ENCODE assay signal across 8 cellular contexts in the genomic region with DNA sequence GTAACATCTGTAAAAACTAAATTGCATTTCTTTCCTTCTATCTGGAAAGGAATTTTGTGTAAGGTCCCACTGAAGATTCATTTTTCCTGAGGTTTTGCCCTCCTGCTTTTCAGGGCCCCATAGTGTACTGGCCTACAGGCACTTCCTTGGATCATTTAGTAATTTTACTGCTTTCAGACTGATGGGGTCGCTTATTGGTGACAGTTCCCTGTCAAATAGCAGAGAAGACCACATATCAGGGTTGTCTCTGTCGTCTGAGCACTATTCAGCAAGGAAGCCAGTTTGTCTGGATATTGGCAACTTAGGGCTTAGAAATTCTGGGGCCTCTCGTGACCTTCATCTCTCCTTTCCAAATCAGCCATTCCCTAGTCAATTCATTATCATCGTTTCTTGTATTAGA. TPM values are rescaled to one million over a fixed set of nuclear protein-coding genes. Genes with fewer than 3 reads are reported as not detected.
"Had no signal": no experiment of that assay in that cellular context is flagged by ENCODE, and none has a peak within 500 bp of the region (broad histone marks: within the 10 kb centered on the region; RNA-seq: fewer than 3 reads in every experiment).

No MANE protein-coding gene starts in this region.

- DNase-seq: GM23248, GOT3, H7, HFFc6 had no signal

- H3K27ac ChIP-seq: GM23248, HL-60 had no signal

- H3K4me3 ChIP-seq: GM23248, HAP-1 had no signal

- FAIRE-seq: HepG2 had no signal

RNA-seq across cellular contexts. Expression of gene GRM1, which starts 3.5 kb away (rescaled TPM):
- total RNA-seq: GM23248, HFFc6, HT1080 had no signal
